3 cellular contexts compared by ENCODE assay signal in genomic region chr10:111323567-111323966, GRCh38.
TF ChIP-seq lines count a peak whose summit lies in the region.

No MANE protein-coding gene starts in this region.

TF ChIP-seq in SK-N-SH, 30 proteins besides CTCF, POLR2A, EP300 and RAD21:
- no peak for TF ChIP-seq CHD2 (IDR thresholded peaks at IDR 0.05; ENCODE audit: low read length, partially characterized antibody)
- no peak for TF ChIP-seq FOXJ3 (CRISPR knock-in tag; IDR thresholded peaks at IDR 0.05)
- no peak for TF ChIP-seq GATA2 (CRISPR knock-in tag; IDR thresholded peaks at IDR 0.05)
- TF ChIP-seq SMC3 (IDR thresholded peaks at IDR 0.05; ENCODE audit: low read depth, low read length), result no peak
- no peak for TF ChIP-seq PBX3 (IDR thresholded peaks at IDR 0.05)
- TF ChIP-seq IRF3 (IDR thresholded peaks at IDR 0.05; ENCODE audit: low read depth, low read length), result no peak
- no peak for TF ChIP-seq MXI1 (IDR thresholded peaks at IDR 0.05; ENCODE audit: low read depth, low read length)
- no peak for TF ChIP-seq ELF1 (IDR thresholded peaks at IDR 0.05)
- no peak for TF ChIP-seq EZH2phosphoT487 (IDR thresholded peaks at IDR 0.05; ENCODE audit: borderline replicate concordance, low read depth)
- no peak for TF ChIP-seq USF2 (IDR thresholded peaks at IDR 0.05; ENCODE audit: borderline replicate concordance, low read depth, low read length)
- TF ChIP-seq TCF12 (IDR thresholded peaks at IDR 0.05), result no peak
- TF ChIP-seq RCOR1 (IDR thresholded peaks at IDR 0.05; ENCODE audit: low read length), result no peak
- no peak for TF ChIP-seq FOXM1 (IDR thresholded peaks at IDR 0.05; ENCODE audit: low read depth)
- TF ChIP-seq FOSL2 (IDR thresholded peaks at IDR 0.05; ENCODE audit: borderline replicate concordance, low read depth), result no peak
- no peak for TF ChIP-seq RFX5 (IDR thresholded peaks at IDR 0.05; ENCODE audit: low read length)
- TF ChIP-seq SIN3A (IDR thresholded peaks at IDR 0.05; ENCODE audit: borderline replicate concordance, low read depth, low read length), result no peak

TF ChIP-seq in SK-N-SH treated with all-trans-retinoic acid at 6 μM for 48 hours, 23 proteins besides CTCF, POLR2A, EP300 and RAD21:
- TF ChIP-seq ZFP30 (CRISPR knock-in tag; IDR thresholded peaks at IDR 0.05), result no peak

TF ChIP-seq in H1, 55 proteins besides CTCF, POLR2A, EP300 and RAD21:
- TF ChIP-seq GTF2F1 (IDR thresholded peaks at IDR 0.05; ENCODE audit: borderline replicate concordance, low read depth, low read length), result no peak
- TF ChIP-seq PHF8 (conservative IDR thresholded peaks at IDR 0.05; ENCODE audit: low read depth, low read length), result no peak
- no peak for TF ChIP-seq RBBP5 (IDR thresholded peaks at IDR 0.05; ENCODE audit: borderline replicate concordance, low read depth, low read length)
- no peak for TF ChIP-seq MAFK (IDR thresholded peaks at IDR 0.05; ENCODE audit: low read depth, low read length)
- no peak for TF ChIP-seq POU5F1 (IDR thresholded peaks at IDR 0.05; ENCODE audit: low read depth, low read length)
- TF ChIP-seq ATF3 (IDR thresholded peaks at IDR 0.05; ENCODE audit: insufficient read depth, low read depth, low read length), result no peak
- no peak for TF ChIP-seq YY1 (IDR thresholded peaks at IDR 0.05; ENCODE audit: low read depth, low read length)
- TF ChIP-seq TAF7 (optimal IDR thresholded peaks at IDR 0.05; ENCODE audit: borderline replicate concordance, low read depth, low read length), result no peak
- TF ChIP-seq ZNF274 (IDR thresholded peaks at IDR 0.05; ENCODE audit: borderline replicate concordance, extremely low read depth, low read length), result no peak
- TF ChIP-seq KDM5A (IDR thresholded peaks at IDR 0.05; ENCODE audit: low read length), result no peak
- TF ChIP-seq ASH2L (IDR thresholded peaks at IDR 0.05; ENCODE audit: low read length), result no peak
- no peak for TF ChIP-seq TEAD4 (IDR thresholded peaks at IDR 0.05; ENCODE audit: low read depth, low read length)
- no peak for TF ChIP-seq CREB1 (IDR thresholded peaks at IDR 0.05)
- no peak for TF ChIP-seq FOSL1 (IDR thresholded peaks at IDR 0.05; ENCODE audit: insufficient read depth, low read depth, low read length)
- TF ChIP-seq EZH2 (IDR thresholded peaks at IDR 0.05; ENCODE audit: low read depth, low read length, severe bottlenecking), result no peak
- TF ChIP-seq SP4 (IDR thresholded peaks at IDR 0.05; ENCODE audit: low read length), result no peak
